In genomic region chr10:28676297-28676967, GRCh38 we compare ENCODE assay signal across 8 cellular contexts. TPM values are rescaled to one million over a fixed set of nuclear protein-coding genes. Genes with fewer than 3 reads are reported as not detected.
DNase-seq lines count a peak whose midpoint lies in the region; ATAC-seq and TF ChIP-seq lines count a peak whose summit lies in the region.

No MANE protein-coding gene starts in this region.

- WGBS in psoas muscle, 3 donors: 8 to 10% (median 10%) methylated on average over 26 of the region's 26 CpGs

- H3K4me3 Mint-ChIP-seq in activated T-helper 1 cell treated with anti-CD3 and anti-CD28 coated beads, Interleukin-12 subunit alpha, Interleukin-12 subunit beta, Interleukin-2, Interleukin-4 antibody, amounts not matched to agents 30 ng/mL and 10 ng/mL and 1 ng/mL, durations not matched to agents 14 hours and 24 hours and 36 hours: peak overlapping the region; percentile 75

- intact Hi-C loops in activated T-helper 1 cell treated with anti-CD3 and anti-CD28 coated beads, Interleukin-12 subunit alpha, Interleukin-12 subunit beta, Interleukin-2, Interleukin-4 antibody, amounts not matched to agents 30 ng/mL and 10 ng/mL and 1 ng/mL, durations not matched to agents 14 hours and 24 hours and 36 hours (cut with micrococcal nuclease): loop anchor here (2.0 to 5.0 kb wide), 6 partner anchors 211 to 628 kb away; partner anchors contain the start of gene MPP7
- intact Hi-C loops in cardiac septum (cut with DNase I) (loop anchor here (5.0 kb wide), 3 partner anchors 121 to 381 kb away; no protein-coding TSS in a partner anchor), psoas muscle (cut with DNase I) (loop anchor here in 1 of 2 donors (5.0 kb wide), 1 partner anchor 316 kb away; no protein-coding TSS in a partner anchor)

- peaks cover 12% of the 10 kb centered on the region for H3K4me1 ChIP-seq in psoas muscle

- H3K36me3 ChIP-seq in psoas muscle (ENCODE audit: insufficient read depth in 1 of 2, low read depth in 1 of 2): no peaks in the 10 kb centered on the region

- no peak for TF ChIP-seq CTCF in C4-2B (conservative IDR thresholded peaks at IDR 0.05)
- no peak for TF ChIP-seq CTCF in psoas muscle (IDR thresholded peaks at IDR 0.05)

- peak overlapping the region; percentile 85 for H3K4me3 ChIP-seq in psoas muscle

- H3K27ac ChIP-seq in C4-2B: peak overlapping the region; percentile 96
- H3K27ac ChIP-seq in psoas muscle: no peak overlapping the region

- H3K27ac Mint-ChIP-seq in activated T-helper 1 cell treated with anti-CD3 and anti-CD28 coated beads, Interleukin-12 subunit alpha, Interleukin-12 subunit beta, Interleukin-2, Interleukin-4 antibody, amounts not matched to agents 30 ng/mL and 10 ng/mL and 1 ng/mL, durations not matched to agents 14 hours and 24 hours and 36 hours: no peak overlapping the region

- no peak for DNase-seq in activated T-helper 1 cell treated with anti-CD3 and anti-CD28 coated beads, Interleukin-12 subunit alpha, Interleukin-12 subunit beta, Interleukin-2, Interleukin-4 antibody, amounts not matched to agents 30 ng/mL and 10 ng/mL and 1 ng/mL, durations not matched to agents 14 hours and 24 hours and 36 hours (ENCODE audit: low spot score)
- DNase-seq in cardiac septum (ENCODE audit: low spot score): peak; percentile 77
- no peak for DNase-seq in psoas muscle
- DNase-seq in amniotic stem cell (lab: John Stamatoyannopoulos, UW): no peak
- DNase-seq in putamen (ENCODE audit: low spot score): no peak
- no peak for DNase-seq in inferior parietal cortex (ENCODE audit: extremely low spot score)

- H3K9me3 ChIP-seq in psoas muscle: no peaks in the 10 kb centered on the region

- peaks cover 74% of the 10 kb centered on the region for H3K27me3 Mint-ChIP-seq in activated T-helper 1 cell treated with anti-CD3 and anti-CD28 coated beads, Interleukin-12 subunit alpha, Interleukin-12 subunit beta, Interleukin-2, Interleukin-4 antibody, amounts not matched to agents 30 ng/mL and 10 ng/mL and 1 ng/mL, durations not matched to agents 14 hours and 24 hours and 36 hours (ENCODE audit: insufficient read depth)

- H3K36me3 Mint-ChIP-seq in activated T-helper 1 cell treated with anti-CD3 and anti-CD28 coated beads, Interleukin-12 subunit alpha, Interleukin-12 subunit beta, Interleukin-2, Interleukin-4 antibody, amounts not matched to agents 30 ng/mL and 10 ng/mL and 1 ng/mL, durations not matched to agents 14 hours and 24 hours and 36 hours (ENCODE audit: low read depth): peaks cover 3% of the 10 kb centered on the region

- H3K4me1 Mint-ChIP-seq in activated T-helper 1 cell treated with anti-CD3 and anti-CD28 coated beads, Interleukin-12 subunit alpha, Interleukin-12 subunit beta, Interleukin-2, Interleukin-4 antibody, amounts not matched to agents 30 ng/mL and 10 ng/mL and 1 ng/mL, durations not matched to agents 14 hours and 24 hours and 36 hours (ENCODE audit: low read depth): peaks cover 27% of the 10 kb centered on the region

- H3K9me3 Mint-ChIP-seq in activated T-helper 1 cell treated with anti-CD3 and anti-CD28 coated beads, Interleukin-12 subunit alpha, Interleukin-12 subunit beta, Interleukin-2, Interleukin-4 antibody, amounts not matched to agents 30 ng/mL and 10 ng/mL and 1 ng/mL, durations not matched to agents 14 hours and 24 hours and 36 hours: no peaks in the 10 kb centered on the region

- peak; percentile 2 for ATAC-seq in HG02943 (IDR thresholded peaks at IDR 0.05; ENCODE audit: low read depth, unreplicated experiment)
- peak in 1 of 4 donors; percentile 38 for ATAC-seq in psoas muscle

- peaks cover 0 to 14% (median 0%) of the 10 kb centered on the region in 3 donors for H3K27me3 ChIP-seq in psoas muscle (ENCODE audit: insufficient read depth in 3 of 3, low read length in 2 of 3)

RNA-seq across cellular contexts. Expression of gene BAMBI, which starts 0.9 kb away (rescaled TPM):
- total RNA-seq in activated T-helper 1 cell treated with anti-CD3 and anti-CD28 coated beads, Interleukin-12 subunit alpha, Interleukin-12 subunit beta, Interleukin-2, Interleukin-4 antibody, amounts not matched to agents 30 ng/mL and 10 ng/mL and 1 ng/mL, durations not matched to agents 14 hours and 24 hours and 36 hours: 0.23 and 0.81 TPM in 2 replicates
- total RNA-seq in cardiac septum (46.6 TPM), psoas muscle (1 to 10 TPM in 2 of 4 donors, under 1 TPM in 2; 0.89 to 2.9 (median 1.3) TPM)
- polyA plus RNA-seq in psoas muscle: 1 to 10 TPM in 1 of 3 donors, under 1 TPM in 2; 0.44 to 2.0 (median 0.66) TPM

Comparison
In these comparisons a context has a peak if more than half of its experiments do, and no peak if none do; other contexts are left out.
1. RNA of gene BAMBI, which starts 0.9 kb away (total RNA-seq): 46.6 TPM in cardiac septum (single experiment); 0.89 to 2.9 TPM in psoas muscle and 0.23 to 0.81 TPM in activated T-helper 1 cell treated with anti-CD3 and anti-CD28 coated beads, Interleukin-12 subunit alpha, Interleukin-12 subunit beta, Interleukin-2, Interleukin-4 antibody, amounts not matched to agents 30 ng/mL and 10 ng/mL and 1 ng/mL, durations not matched to agents 14 hours and 24 hours and 36 hours; every median in the first group is over 10 times any median in the second.